ENCODE assay signal across 12 cellular contexts in the genomic region with DNA sequence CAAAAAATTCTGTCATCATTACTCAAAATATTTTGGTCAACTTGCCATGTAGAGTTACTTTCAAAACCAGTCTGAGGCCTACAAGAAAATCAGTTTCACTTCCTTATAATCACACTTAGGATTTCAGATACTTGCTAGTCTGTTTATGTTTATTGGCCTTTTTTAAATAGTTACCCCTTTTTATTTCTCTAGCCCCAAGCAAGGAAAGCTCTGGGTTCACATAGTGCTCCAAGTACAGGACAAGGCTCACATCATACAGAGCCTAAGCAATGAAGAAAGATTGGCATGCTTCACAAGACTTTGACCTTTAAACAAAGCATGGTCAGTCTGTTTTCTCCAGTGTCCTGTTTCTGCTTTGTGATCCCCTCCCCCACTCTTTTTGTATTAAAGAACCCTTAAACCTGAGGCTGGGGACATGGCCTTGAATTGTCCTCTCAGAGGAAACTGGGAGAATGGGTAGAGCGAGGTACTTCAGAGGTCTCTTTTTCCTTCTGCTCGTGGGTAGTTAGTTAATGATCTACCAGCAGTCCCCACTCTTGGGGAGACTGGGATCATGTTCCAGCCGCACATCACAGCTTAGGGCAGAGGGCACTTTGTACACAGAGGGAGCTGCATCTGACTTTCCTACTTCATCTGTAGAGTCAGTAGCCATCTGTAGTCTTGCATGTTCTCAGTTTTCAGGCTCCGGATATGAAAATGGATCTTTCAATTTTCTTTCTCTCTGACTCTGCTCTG. TPM values are rescaled to one million over a fixed set of nuclear protein-coding genes. Genes with fewer than 3 reads are reported as not detected.
DNase-seq lines count a peak whose midpoint lies in the region; ATAC-seq and TF ChIP-seq lines count a peak whose summit lies in the region.
"Had no signal": no experiment of that assay in that cellular context is flagged by ENCODE, and none has a peak within 500 bp of the region (broad histone marks: within the 10 kb centered on the region; RNA-seq: fewer than 3 reads in every experiment).

No MANE protein-coding gene starts in this region.

- H3K27me3 ChIP-seq in suprapubic skin, result no peaks in the 10 kb centered on the region

- H3K9me3 Mint-ChIP-seq in activated CD4-positive, alpha-beta T cell treated with anti-CD3 and anti-CD28 coated beads, Interleukin-2, amount 10 ng/mL, durations not matched to agents 24 days and 14 days, result no peaks in the 10 kb centered on the region

- intact Hi-C loops in activated CD4-positive, alpha-beta T cell treated with anti-CD3 and anti-CD28 coated beads, Interleukin-2, amount 10 ng/mL, durations not matched to agents 24 days and 14 days (cut with micrococcal nuclease), result no loop called here

- TF ChIP-seq POLR2A in suprapubic skin (IDR thresholded peaks at IDR 0.05), result no peak

- no peaks in the 10 kb centered on the region for H3K27me3 Mint-ChIP-seq in activated CD4-positive, alpha-beta T cell treated with anti-CD3 and anti-CD28 coated beads, Interleukin-2, amount 10 ng/mL, durations not matched to agents 24 days and 14 days

- no peak overlapping the region for H3K4me3 ChIP-seq in epithelial cell of proximal tubule (ENCODE audit: low read depth, low read length)
- H3K4me3 ChIP-seq in suprapubic skin, result no peak overlapping the region

- no peaks in the 10 kb centered on the region for H3K36me3 ChIP-seq in suprapubic skin

- TF ChIP-seq CTCF in epithelial cell of proximal tubule (conservative IDR thresholded peaks at IDR 0.05; ENCODE audit: low read depth, low read length) (no peak), suprapubic skin (IDR thresholded peaks at IDR 0.05) (no peak)

- peaks cover 4% of the 10 kb centered on the region for H3K36me3 Mint-ChIP-seq in activated CD4-positive, alpha-beta T cell treated with anti-CD3 and anti-CD28 coated beads, Interleukin-2, amount 10 ng/mL, durations not matched to agents 24 days and 14 days (ENCODE audit: low read depth)

- peak; percentile 71 for ATAC-seq in HG03571 (IDR thresholded peaks at IDR 0.05; ENCODE audit: unreplicated experiment)

- H3K4me3 Mint-ChIP-seq in activated CD4-positive, alpha-beta T cell treated with anti-CD3 and anti-CD28 coated beads, Interleukin-2, amount 10 ng/mL, durations not matched to agents 24 days and 14 days, result no peak overlapping the region

- WGBS in suprapubic skin, result 79% methylated on average over 4 of the region's 4 CpGs

- TF ChIP-seq EP300 in suprapubic skin (IDR thresholded peaks at IDR 0.05), result no peak

- DNase-seq in activated CD4-positive, alpha-beta T cell treated with anti-CD3 and anti-CD28 coated beads, Interleukin-2, amount 10 ng/mL, durations not matched to agents 24 days and 14 days, result no peak
- no peak for DNase-seq in activated CD4-positive, alpha-beta T cell treated with anti-CD3 and anti-CD28 coated beads, Interleukin-2, amount 50 U/mL, for 48 hours
- DNase-seq in epithelial cell of proximal tubule (ENCODE audit: low read depth), result peak; percentile 12
- DNase-seq in suprapubic skin (ENCODE audit: low spot score in 2 of 2), result no peak
- DNase-seq in D341Med (ENCODE audit: low spot score), result no peak
- no peak for DNase-seq in H4 (ENCODE audit: low spot score)
- no peak for DNase-seq in EL
- DNase-seq: NCI-H187, nucleus accumbens had no signal

- peaks cover 31% of the 10 kb centered on the region for H3K4me1 Mint-ChIP-seq in activated CD4-positive, alpha-beta T cell treated with anti-CD3 and anti-CD28 coated beads, Interleukin-2, amount 10 ng/mL, durations not matched to agents 24 days and 14 days

- H3K9me3 ChIP-seq in suprapubic skin, result no peaks in the 10 kb centered on the region

- H3K27ac Mint-ChIP-seq in activated CD4-positive, alpha-beta T cell treated with anti-CD3 and anti-CD28 coated beads, Interleukin-2, amount 10 ng/mL, durations not matched to agents 24 days and 14 days, result peak overlapping the region; percentile 32

- no peaks in the 10 kb centered on the region for H3K4me1 ChIP-seq in suprapubic skin

- peak overlapping the region; percentile 25 for H3K27ac ChIP-seq in suprapubic skin

RNA-seq across cellular contexts. Expression of gene CEACAM1, which starts 30.6 kb away (rescaled TPM):
- total RNA-seq in activated CD4-positive, alpha-beta T cell treated with anti-CD3 and anti-CD28 coated beads, Interleukin-2, amount 10 ng/mL, durations not matched to agents 24 days and 14 days, result 8.6 and 9.0 TPM in 2 replicates
- 0.46 and 1.0 TPM in 2 replicates for total RNA-seq in epithelial cell of proximal tubule
- 1 to 10 TPM; 2.0 to 9.9 (median 3.9) TPM for total RNA-seq in suprapubic skin
- 0.35 TPM in 1 of 2 replicates, not detected in the other for total RNA-seq in H4 (2014; rRNA removed; shearing (Covaris generic))

RNA-seq across cellular contexts. Expression of gene CXCL17, which starts 54.9 kb away (rescaled TPM):
- not detected in 2 replicates for total RNA-seq in activated CD4-positive, alpha-beta T cell treated with anti-CD3 and anti-CD28 coated beads, Interleukin-2, amount 10 ng/mL, durations not matched to agents 24 days and 14 days
- total RNA-seq in epithelial cell of proximal tubule (not detected in 2 replicates), suprapubic skin (under 1 TPM in 1 of 4 donors, not detected in 3; 0.55 TPM)
- total RNA-seq in H4 (2014; rRNA removed; shearing (Covaris generic)), result not detected in 2 replicates
- total RNA-seq: activated CD8-positive, alpha-beta memory T cell treated with anti-CD3 and anti-CD28 coated beads for 36 hours; subcutaneous adipose tissue had no signal
